26 cellular contexts compared by ENCODE assay signal in genomic region chr4:54237770-54238169, GRCh38.
"Had no signal": no experiment of that assay in that cellular context is flagged by ENCODE, and none has a peak within 500 bp of the region (broad histone marks: within the 10 kb centered on the region; RNA-seq: fewer than 3 reads in every experiment).

No MANE protein-coding gene starts in this region.

- H3K9me3 Mint-ChIP-seq: natural killer cell treated with Interleukin-12 subunit alpha and Interleukin-12 subunit beta and Interleukin-15 and Interleukin-18, amount 100 ng/mL, for 72 hours had no signal

- H3K36me3 ChIP-seq: gastroesophageal sphincter, left ventricle myocardium inferior, lower lobe of right lung, prostate gland, right lobe of liver, spleen, tibial nerve had no signal

- H3K36me3 Mint-ChIP-seq: natural killer cell treated with Interleukin-12 subunit alpha and Interleukin-12 subunit beta and Interleukin-15 and Interleukin-18, amount 100 ng/mL, for 72 hours; stimulated activated naive B cell treated with anti-CD40 and anti-IgM and Interleukin-4, amounts not matched to agents 10 μg/mL and 1 μg/mL and 100 μg/mL, for 72 hours had no signal

- H3K4me3 ChIP-seq: coronary artery, left ventricle myocardium inferior, lower lobe of right lung, prostate gland, right lobe of liver, testis, tibial nerve had no signal

- H3K27me3 ChIP-seq: right lobe of liver, testis had no signal

- FAIRE-seq: endothelial cell of umbilical vein, kidney had no signal

- H3K9ac ChIP-seq: parathyroid adenoma had no signal

- ATAC-seq: gastroesophageal sphincter; left cardiac atrium; lower lobe of right lung; natural killer cell treated with Interleukin-12 subunit alpha and Interleukin-12 subunit beta and Interleukin-15 and Interleukin-18, amount 100 ng/mL, for 72 hours; right lobe of liver; stimulated activated naive B cell treated with anti-CD40 and anti-IgM and Interleukin-4, amounts not matched to agents 10 μg/mL and 1 μg/mL and 100 μg/mL, for 72 hours; stimulated activated naive CD8-positive, alpha-beta T cell treated with anti-CD3 and anti-CD28 coated beads, Interleukin-15, amount 100 ng/mL, for 72 hours had no signal

- H3K4me1 ChIP-seq: parathyroid adenoma had no signal

- H3K9me3 ChIP-seq: gastroesophageal sphincter, lower lobe of right lung, prostate gland, right lobe of liver, testis had no signal

- H3K79me2 ChIP-seq: parathyroid adenoma had no signal

- H3K27ac ChIP-seq: coronary artery, gastroesophageal sphincter, left ventricle myocardium inferior, lower lobe of right lung, parathyroid adenoma, prostate gland, right lobe of liver, spleen, testis, tibial nerve had no signal

- H3K4me1 Mint-ChIP-seq: endodermal cell had no signal

- DNase-seq: effector CD4-positive, alpha-beta T cell; endodermal cell; foreskin fibroblast; glutamatergic neuron; kidney; left cardiac atrium; left ventricle myocardium inferior; lower lobe of right lung; midbrain; retina; right lobe of liver; spleen; stimulated activated CD4-positive, alpha-beta T cell treated with anti-CD3 and anti-CD28 coated beads, Interleukin-15, amount 100 ng/mL, for 24 hours; stimulated activated CD4-positive, alpha-beta T cell treated with anti-CD3 and anti-CD28 coated beads, Interleukin-1b, Interleukin-23, amount 100 ng/mL, for 48 hours; stimulated activated CD4-positive, alpha-beta T cell treated with anti-CD3 and anti-CD28 coated beads, Interleukin-4, amount 100 ng/mL, for 4 hours; stimulated activated naive B cell treated with anti-CD40 and anti-IgM and Interleukin-4, amounts not matched to agents 10 μg/mL and 1 μg/mL and 100 μg/mL, for 72 hours; stimulated activated naive CD8-positive, alpha-beta T cell treated with anti-CD3 and anti-CD28 coated beads, Interleukin-15, amount 100 ng/mL, for 72 hours; testis had no signal

- H3K27ac Mint-ChIP-seq: endodermal cell; memory B cell; natural killer cell treated with Interleukin-12 subunit alpha and Interleukin-12 subunit beta and Interleukin-15 and Interleukin-18, amount 100 ng/mL, for 72 hours; stimulated activated naive B cell treated with anti-CD40 and anti-IgM and Interleukin-4, amounts not matched to agents 10 μg/mL and 1 μg/mL and 100 μg/mL, for 72 hours; stimulated activated naive CD8-positive, alpha-beta T cell treated with anti-CD3 and anti-CD28 coated beads, Interleukin-15, amount 100 ng/mL, for 72 hours had no signal

- H3K4me3 Mint-ChIP-seq: endodermal cell; memory B cell; natural killer cell treated with Interleukin-12 subunit alpha and Interleukin-12 subunit beta and Interleukin-15 and Interleukin-18, amount 100 ng/mL, for 72 hours; stimulated activated naive B cell treated with anti-CD40 and anti-IgM and Interleukin-4, amounts not matched to agents 10 μg/mL and 1 μg/mL and 100 μg/mL, for 72 hours; stimulated activated naive CD8-positive, alpha-beta T cell treated with anti-CD3 and anti-CD28 coated beads, Interleukin-15, amount 100 ng/mL, for 72 hours had no signal

- H2AFZ ChIP-seq: parathyroid adenoma had no signal
